1 cellular context compared by ENCODE assay signal in genomic region chr11:34784318-34784841, GRCh38.
TF ChIP-seq lines count a peak whose summit lies in the region.

No MANE protein-coding gene starts in this region.

TF ChIP-seq in liver, 16 proteins besides CTCF, POLR2A, EP300 and RAD21 (continued from another document):
- TF ChIP-seq, protein P1, sequence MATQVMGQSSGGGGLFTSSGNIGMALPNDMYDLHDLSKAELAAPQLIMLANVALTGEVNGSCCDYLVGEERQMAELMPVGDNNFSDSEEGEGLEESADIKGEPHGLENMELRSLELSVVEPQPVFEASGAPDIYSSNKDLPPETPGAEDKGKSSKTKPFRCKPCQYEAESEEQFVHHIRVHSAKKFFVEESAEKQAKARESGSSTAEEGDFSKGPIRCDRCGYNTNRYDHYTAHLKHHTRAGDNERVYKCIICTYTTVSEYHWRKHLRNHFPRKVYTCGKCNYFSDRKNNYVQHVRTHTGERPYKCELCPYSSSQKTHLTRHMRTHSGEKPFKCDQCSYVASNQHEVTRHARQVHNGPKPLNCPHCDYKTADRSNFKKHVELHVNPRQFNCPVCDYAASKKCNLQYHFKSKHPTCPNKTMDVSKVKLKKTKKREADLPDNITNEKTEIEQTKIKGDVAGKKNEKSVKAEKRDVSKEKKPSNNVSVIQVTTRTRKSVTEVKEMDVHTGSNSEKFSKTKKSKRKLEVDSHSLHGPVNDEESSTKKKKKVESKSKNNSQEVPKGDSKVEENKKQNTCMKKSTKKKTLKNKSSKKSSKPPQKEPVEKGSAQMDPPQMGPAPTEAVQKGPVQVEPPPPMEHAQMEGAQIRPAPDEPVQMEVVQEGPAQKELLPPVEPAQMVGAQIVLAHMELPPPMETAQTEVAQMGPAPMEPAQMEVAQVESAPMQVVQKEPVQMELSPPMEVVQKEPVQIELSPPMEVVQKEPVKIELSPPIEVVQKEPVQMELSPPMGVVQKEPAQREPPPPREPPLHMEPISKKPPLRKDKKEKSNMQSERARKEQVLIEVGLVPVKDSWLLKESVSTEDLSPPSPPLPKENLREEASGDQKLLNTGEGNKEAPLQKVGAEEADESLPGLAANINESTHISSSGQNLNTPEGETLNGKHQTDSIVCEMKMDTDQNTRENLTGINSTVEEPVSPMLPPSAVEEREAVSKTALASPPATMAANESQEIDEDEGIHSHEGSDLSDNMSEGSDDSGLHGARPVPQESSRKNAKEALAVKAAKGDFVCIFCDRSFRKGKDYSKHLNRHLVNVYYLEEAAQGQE (IDR thresholded peaks at IDR 0.05): peak; percentile 45
- peak; percentile 81 for TF ChIP-seq SP1 (IDR thresholded peaks at IDR 0.05)
- no peak for TF ChIP-seq YY1 (IDR thresholded peaks at IDR 0.05)
- TF ChIP-seq FOXA2 (IDR thresholded peaks at IDR 0.05): peak; percentile 50
- peak; percentile 6 to 65 for TF ChIP-seq JUND (IDR thresholded peaks at IDR 0.05)
- TF ChIP-seq HNF4G (IDR thresholded peaks at IDR 0.05): peak; percentile 78
- TF ChIP-seq, protein P2, sequence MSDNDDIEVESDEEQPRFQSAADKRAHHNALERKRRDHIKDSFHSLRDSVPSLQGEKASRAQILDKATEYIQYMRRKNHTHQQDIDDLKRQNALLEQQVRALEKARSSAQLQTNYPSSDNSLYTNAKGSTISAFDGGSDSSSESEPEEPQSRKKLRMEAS (IDR thresholded peaks at IDR 0.05): peak; percentile 53
- peak; percentile 26 for TF ChIP-seq FOXA1 (IDR thresholded peaks at IDR 0.05)
TF ChIP-seq in liver: peak in this region for 12.
